ENCODE assay signal across 13 cellular contexts in the genomic region with DNA sequence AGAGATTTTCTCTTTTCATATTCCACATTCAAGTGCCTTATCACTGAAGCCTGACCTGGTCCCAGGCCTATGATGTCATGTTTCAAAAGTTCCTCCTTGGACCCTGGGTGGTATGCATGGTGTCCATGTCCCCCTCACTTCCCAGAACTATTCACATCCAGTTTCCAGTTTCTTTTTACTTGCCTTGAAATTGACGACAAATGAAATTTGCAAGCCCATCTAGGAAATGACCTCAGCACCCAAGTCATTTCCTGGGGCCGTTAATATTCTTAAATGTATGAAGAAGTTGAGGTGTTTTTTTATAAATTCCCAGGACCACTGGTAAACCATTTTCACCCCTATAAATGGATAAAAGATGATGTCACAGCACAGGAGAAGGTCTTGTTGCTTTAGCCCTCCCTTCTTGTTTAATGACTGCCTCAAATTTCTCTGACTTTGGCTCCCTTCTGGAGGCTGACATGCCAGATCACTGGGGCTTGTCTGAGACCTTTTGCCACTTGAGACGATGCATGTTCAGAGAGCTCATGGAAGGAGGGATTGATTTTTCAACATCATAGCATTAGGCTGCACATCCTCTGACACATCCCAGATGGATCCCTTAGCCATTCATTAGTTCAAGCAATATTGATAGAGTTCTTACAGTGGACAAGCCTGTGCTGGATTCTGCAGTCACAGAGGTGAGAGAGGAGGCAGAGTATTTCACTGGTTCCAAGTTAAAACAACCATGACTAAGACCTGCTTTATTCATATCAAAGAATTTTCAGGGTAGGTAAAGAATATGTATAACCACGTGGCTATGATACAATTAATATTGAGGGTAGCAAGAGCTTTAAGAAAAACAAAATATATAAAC.
"Had no signal": no experiment of that assay in that cellular context is flagged by ENCODE, and none has a peak within 500 bp of the region (broad histone marks: within the 10 kb centered on the region; RNA-seq: fewer than 3 reads in every experiment).

No MANE protein-coding gene starts in this region.

- H3K27ac ChIP-seq: colonic mucosa, skin epidermis, transverse colon had no signal

- H3K36me3 ChIP-seq: colonic mucosa, transverse colon had no signal

- H3K27me3 ChIP-seq: colonic mucosa, transverse colon had no signal

- H3K4me1 ChIP-seq: colonic mucosa, transverse colon had no signal

- ATAC-seq: activated CD4-positive, alpha-beta T cell treated with anti-CD3 and anti-CD28 coated beads for 36 hours; natural killer cell treated with Interleukin-12 subunit alpha and Interleukin-12 subunit beta and Interleukin-15 and Interleukin-18, amount 100 ng/mL, for 72 hours had no signal

- H3K9me3 ChIP-seq: colonic mucosa, transverse colon had no signal

- FAIRE-seq: keratinocyte, TTC549 had no signal

- H3K4me3 ChIP-seq: colonic mucosa, skin epidermis, transverse colon had no signal

- DNase-seq: activated CD4-positive, alpha-beta T cell treated with anti-CD3 and anti-CD28 coated beads for 36 hours; activated CD4-positive, alpha-beta T cell treated with anti-CD3 and anti-CD28 coated beads, Interleukin-2, amount 50 U/mL, for 48 hours; activated gamma-delta T cell treated with Interleukin-2 at 50 U/mL for 16 hours; activated T-cell treated with anti-CD3 and anti-CD28 coated beads for 4 hours; central memory CD4-positive, alpha-beta T cell; colonic mucosa; occipital lobe; stimulated activated CD4-positive, alpha-beta T cell treated with anti-CD3 and anti-CD28 coated beads, Interleukin-2, amount 100 ng/mL, for 48 hours; transverse colon had no signal
